ENCODE assay signal across 8 cellular contexts in genomic region chr2:195561205-195562032, GRCh38.
DNase-seq lines count a peak whose midpoint lies in the region; ATAC-seq and TF ChIP-seq lines count a peak whose summit lies in the region.

No MANE protein-coding gene starts in this region.

- H3K9me2 ChIP-seq in GM23338 (ENCODE audit: insufficient read depth): no peaks in the 10 kb centered on the region

- H3K27me3 ChIP-seq in GM23338 (ENCODE audit: insufficient read depth) (no peaks in the 10 kb centered on the region), testis (no peaks in the 10 kb centered on the region), tibial artery (no peaks in the 10 kb centered on the region)

- 86 to 92% methylated on average over 8 of the region's 8 CpGs for WGBS in testis, 2 donors

- ATAC-seq in GM18499 (IDR thresholded peaks at IDR 0.05; ENCODE audit: insufficient read depth, unreplicated experiment) (peak; percentile 48), GM23338 (no peak), sciatic nerve (no peak)

- H3K9me3 ChIP-seq in testis (no peaks in the 10 kb centered on the region), tibial artery (no peaks in the 10 kb centered on the region)

- H3K27ac ChIP-seq in GM23338 (ENCODE audit: low read depth): 0 out of 2 replicates have a peak overlapping the region, but pooled peaks have one; percentile 28
- H3K27ac ChIP-seq in testis: no peak overlapping the region
- H3K27ac ChIP-seq in tibial artery: no peak overlapping the region

- H3F3A ChIP-seq in GM23338 (replicated peaks; ENCODE audit: low read depth): peaks cover 3% of the 10 kb centered on the region; the same call in 1 of the 2 replicates

- no peak overlapping the region for H3K27ac Mint-ChIP-seq in GM23338

- TF ChIP-seq POLR2A in testis (IDR thresholded peaks at IDR 0.05): no peak

- H4K20me1 ChIP-seq in GM23338 (replicated peaks; ENCODE audit: insufficient read depth): no peaks in the 10 kb centered on the region

- no peak overlapping the region for H3K4me3 ChIP-seq in GM23338
- no peak overlapping the region for H3K4me3 ChIP-seq in testis
- no peak overlapping the region for H3K4me3 ChIP-seq in tibial artery

- intact Hi-C loops in sciatic nerve (cut with DNase I) (no loop called here), testis (cut with DNase I; ENCODE audit: low total_unique reads) (no loop called here), tibial artery (cut with DNase I; ENCODE audit: low total_unique reads) (no loop called here)

- H3K27me3 Mint-ChIP-seq in GM23338 (ENCODE audit: insufficient read depth, low read depth, poor library complexity): peaks cover 1% of the 10 kb centered on the region

- no peak overlapping the region for H3K4me3 Mint-ChIP-seq in GM23338

- H3K79me2 ChIP-seq in GM23338 (replicated peaks; ENCODE audit: insufficient read depth): no peaks in the 10 kb centered on the region

- peak overlapping the region; percentile 67; the same call in 1 of the 2 replicates for H2AFZ ChIP-seq in GM23338

- H3K36me3 Mint-ChIP-seq in GM23338 (ENCODE audit: low read depth): peaks cover 5% of the 10 kb centered on the region; the same call in 1 of the 3 replicates

- no peaks in the 10 kb centered on the region for H3K36me3 ChIP-seq in GM23338 (ENCODE audit: insufficient read depth)
- no peaks in the 10 kb centered on the region for H3K36me3 ChIP-seq in testis (ENCODE audit: low read depth, missing control alignments)
- no peaks in the 10 kb centered on the region for H3K36me3 ChIP-seq in tibial artery

- no peak overlapping the region for H3K4me2 ChIP-seq in GM23338

- H3K4me1 Mint-ChIP-seq in GM23338: peaks cover 19% of the 10 kb centered on the region

- TF ChIP-seq CTCF in GM23338 (conservative IDR thresholded peaks at IDR 0.05; ENCODE audit: low read depth in 2 of 2) (no peak), testis (IDR thresholded peaks at IDR 0.05) (no peak), tibial artery (IDR thresholded peaks at IDR 0.05) (no peak)

- no peaks in the 10 kb centered on the region for H3K9me3 Mint-ChIP-seq in GM23338

- no peak for DNase-seq in GM23338 (ENCODE audit: low spot score)
- DNase-seq in M059J (ENCODE audit: low read depth): peak; percentile 92
- DNase-seq in dedifferentiated amniotic fluid mesenchymal stem cell (ENCODE audit: extremely low spot score): peak; percentile 89
- DNase-seq in sciatic nerve (ENCODE audit: low spot score): no peak
- DNase-seq in testis: no peak
- DNase-seq in tibial artery: no peak
- DNase-seq in NCI-H774 (lab: John Stamatoyannopoulos, UW): no peak

- H3K4me1 ChIP-seq in GM23338 (ENCODE audit: insufficient read depth) (peaks cover 24% of the 10 kb centered on the region), testis (no peaks in the 10 kb centered on the region), tibial artery (no peaks in the 10 kb centered on the region)

TF ChIP-seq in GM23338, 12 proteins besides CTCF, POLR2A, EP300 and RAD21:
- no peak for TF ChIP-seq EZH2 (IDR thresholded peaks at IDR 0.05; ENCODE audit: low read depth, unreplicated experiment)
- TF ChIP-seq ZNF462 (CRISPR knock-in tag; IDR thresholded peaks at IDR 0.05): no peak
- TF ChIP-seq JUNB (IDR thresholded peaks at IDR 0.05; ENCODE audit: unreplicated experiment): no peak
- TF ChIP-seq STAT1 (IDR thresholded peaks at IDR 0.05; ENCODE audit: unreplicated experiment): no peak
- no peak for TF ChIP-seq REST (IDR thresholded peaks at IDR 0.05; ENCODE audit: unreplicated experiment)
- no peak for TF ChIP-seq EZH2phosphoT487 (IDR thresholded peaks at IDR 0.05; ENCODE audit: unreplicated experiment)
- TF ChIP-seq ZNF331 (CRISPR knock-in tag; IDR thresholded peaks at IDR 0.05; ENCODE audit: low read depth): no peak
- TF ChIP-seq ZNF114 (CRISPR knock-in tag; IDR thresholded peaks at IDR 0.05): no peak
- TF ChIP-seq NANOG (IDR thresholded peaks at IDR 0.05; ENCODE audit: borderline replicate concordance): no peak
- TF ChIP-seq CREB1 (CRISPR knock-in tag; IDR thresholded peaks at IDR 0.05; ENCODE audit: low read depth): no peak
TF ChIP-seq in GM23338: peak in this region for 0.

Comparison
In these comparisons a context has a peak if more than half of its experiments do, and no peak if none do; other contexts are left out.
1. DNase-seq: peak in M059J (single experiment) and dedifferentiated amniotic fluid mesenchymal stem cell (single experiment); none in GM23338 (single experiment), sciatic nerve (single experiment), testis (single experiment), tibial artery (0 of 2) and NCI-H774 (single experiment).